ENCODE assay signal across 1 cellular context in the genomic region with DNA sequence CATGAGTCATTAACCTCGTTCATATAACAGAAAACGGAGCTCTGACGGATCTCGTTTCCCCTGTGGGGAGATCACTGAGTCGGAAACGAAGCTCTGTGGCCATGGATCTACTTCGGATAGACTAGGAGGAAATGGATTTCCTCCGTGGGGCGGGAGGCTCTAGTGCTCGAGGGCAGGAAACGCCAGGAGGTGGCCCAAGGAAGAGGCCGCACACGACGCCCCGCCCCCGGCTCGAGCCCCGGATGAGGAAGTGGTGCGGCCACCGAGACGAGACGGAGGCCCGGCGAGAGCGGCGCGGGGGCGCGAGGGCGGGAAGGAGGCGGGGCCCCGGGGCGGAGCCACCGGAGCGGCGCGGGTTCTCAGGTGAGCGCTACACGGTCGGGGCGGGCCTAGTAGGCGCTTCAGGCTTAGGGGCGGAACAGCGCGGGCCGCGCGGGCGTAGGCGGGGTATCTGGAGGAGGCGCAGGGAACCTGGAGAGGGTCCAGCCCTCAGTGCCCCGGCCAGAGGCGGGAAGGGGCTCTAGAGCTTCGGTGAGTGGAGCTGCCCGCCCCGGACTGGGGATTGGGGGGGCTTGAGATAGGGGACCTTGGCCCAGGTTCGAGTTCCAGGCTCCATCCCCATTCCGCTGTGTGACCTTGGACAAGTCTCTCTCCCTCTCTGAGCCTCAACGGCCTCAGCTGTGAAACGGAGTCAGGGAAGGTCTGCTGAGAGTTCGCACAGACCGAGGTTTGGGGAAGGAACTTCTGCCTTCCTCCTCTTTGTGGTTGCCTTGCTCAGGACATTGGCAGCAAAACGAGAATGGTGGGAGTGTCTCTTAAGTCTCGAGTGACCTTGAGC.
A peak's percentile ranks its signal among the peaks of the same experiment; 100 is the strongest.
TF ChIP-seq lines count a peak whose summit lies in the region.

TSS of gene DEPDC5 (plus strand) at position 386 of the 838 bp plus-strand sequence. CDS start 903 bp downstream, outside the sequence.

TF ChIP-seq in WTC11, 78 proteins besides CTCF, POLR2A, EP300 and RAD21 (continued from another document):
- 0 out of 2 replicates have a peak, but pooled peaks have one; percentile 66 for TF ChIP-seq ZNF416 (CRISPR knock-in tag; IDR thresholded peaks at IDR 0.05)
- no peak for TF ChIP-seq ZNF263 (CRISPR knock-in tag; IDR thresholded peaks at IDR 0.05; ENCODE audit: low read depth)
- TF ChIP-seq, protein P1, sequence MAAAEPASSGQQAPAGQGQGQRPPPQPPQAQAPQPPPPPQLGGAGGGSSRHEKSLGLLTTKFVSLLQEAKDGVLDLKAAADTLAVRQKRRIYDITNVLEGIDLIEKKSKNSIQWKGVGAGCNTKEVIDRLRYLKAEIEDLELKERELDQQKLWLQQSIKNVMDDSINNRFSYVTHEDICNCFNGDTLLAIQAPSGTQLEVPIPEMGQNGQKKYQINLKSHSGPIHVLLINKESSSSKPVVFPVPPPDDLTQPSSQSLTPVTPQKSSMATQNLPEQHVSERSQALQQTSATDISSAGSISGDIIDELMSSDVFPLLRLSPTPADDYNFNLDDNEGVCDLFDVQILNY (CRISPR knock-in tag; IDR thresholded peaks at IDR 0.05) = peak; percentile 98
- peak; percentile 99 for TF ChIP-seq ETV6 (CRISPR knock-in tag; IDR thresholded peaks at IDR 0.05)
- TF ChIP-seq SP1 (CRISPR knock-in tag; conservative IDR thresholded peaks at IDR 0.05) = peak; percentile 99
- no peak for TF ChIP-seq NFE2L1 (CRISPR knock-in tag; IDR thresholded peaks at IDR 0.05)
- TF ChIP-seq TCF7 (CRISPR knock-in tag; IDR thresholded peaks at IDR 0.05; ENCODE audit: low read depth) = no peak
- no peak for TF ChIP-seq HMGA2 (CRISPR knock-in tag; IDR thresholded peaks at IDR 0.05)
- TF ChIP-seq ZBTB43 (CRISPR knock-in tag; IDR thresholded peaks at IDR 0.05) = no peak
- peak; percentile 98 for TF ChIP-seq GTF2I (CRISPR knock-in tag; conservative IDR thresholded peaks at IDR 0.05)
- TF ChIP-seq MAX (CRISPR knock-in tag; IDR thresholded peaks at IDR 0.05) = peak; percentile 80
- TF ChIP-seq, protein P2, sequence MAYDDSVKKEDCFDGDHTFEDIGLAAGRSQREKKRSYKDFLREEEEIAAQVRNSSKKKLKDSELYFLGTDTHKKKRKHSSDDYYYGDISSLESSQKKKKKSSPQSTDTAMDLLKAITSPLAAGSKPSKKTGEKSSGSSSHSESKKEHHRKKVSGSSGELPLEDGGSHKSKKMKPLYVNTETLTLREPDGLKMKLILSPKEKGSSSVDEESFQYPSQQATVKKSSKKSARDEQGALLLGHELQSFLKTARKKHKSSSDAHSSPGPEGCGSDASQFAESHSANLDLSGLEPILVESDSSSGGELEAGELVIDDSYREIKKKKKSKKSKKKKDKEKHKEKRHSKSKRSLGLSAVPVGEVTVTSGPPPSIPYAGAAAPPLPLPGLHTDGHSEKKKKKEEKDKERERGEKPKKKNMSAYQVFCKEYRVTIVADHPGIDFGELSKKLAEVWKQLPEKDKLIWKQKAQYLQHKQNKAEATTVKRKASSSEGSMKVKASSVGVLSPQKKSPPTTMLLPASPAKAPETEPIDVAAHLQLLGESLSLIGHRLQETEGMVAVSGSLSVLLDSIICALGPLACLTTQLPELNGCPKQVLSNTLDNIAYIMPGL (CRISPR knock-in tag; IDR thresholded peaks at IDR 0.05) = peak; percentile 55; the same call in 1 of the 2 replicates
- TF ChIP-seq, protein P3, sequence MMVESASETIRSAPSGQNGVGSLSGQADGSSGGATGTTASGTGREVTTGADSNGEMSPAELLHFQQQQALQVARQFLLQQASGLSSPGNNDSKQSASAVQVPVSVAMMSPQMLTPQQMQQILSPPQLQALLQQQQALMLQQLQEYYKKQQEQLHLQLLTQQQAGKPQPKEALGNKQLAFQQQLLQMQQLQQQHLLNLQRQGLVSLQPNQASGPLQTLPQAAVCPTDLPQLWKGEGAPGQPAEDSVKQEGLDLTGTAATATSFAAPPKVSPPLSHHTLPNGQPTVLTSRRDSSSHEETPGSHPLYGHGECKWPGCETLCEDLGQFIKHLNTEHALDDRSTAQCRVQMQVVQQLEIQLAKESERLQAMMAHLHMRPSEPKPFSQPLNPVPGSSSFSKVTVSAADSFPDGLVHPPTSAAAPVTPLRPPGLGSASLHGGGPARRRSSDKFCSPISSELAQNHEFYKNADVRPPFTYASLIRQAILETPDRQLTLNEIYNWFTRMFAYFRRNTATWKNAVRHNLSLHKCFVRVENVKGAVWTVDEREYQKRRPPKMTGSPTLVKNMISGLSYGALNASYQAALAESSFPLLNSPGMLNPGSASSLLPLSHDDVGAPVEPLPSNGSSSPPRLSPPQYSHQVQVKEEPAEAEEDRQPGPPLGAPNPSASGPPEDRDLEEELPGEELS (CRISPR knock-in tag; IDR thresholded peaks at IDR 0.05) = 0 out of 2 replicates have a peak, but pooled peaks have one; percentile 14
